Comparison of ENCODE assay signal across 13 cellular contexts in genomic region chr2:237431372-237431771, GRCh38. TPM values are rescaled to one million over a fixed set of nuclear protein-coding genes. Genes with fewer than 3 reads are reported as not detected.
DNase-seq lines count a peak whose midpoint lies in the region; ATAC-seq and TF ChIP-seq lines count a peak whose summit lies in the region.
"Had no signal": no experiment of that assay in that cellular context is flagged by ENCODE, and none has a peak within 500 bp of the region (broad histone marks: within the 10 kb centered on the region; RNA-seq: fewer than 3 reads in every experiment).

No MANE protein-coding gene starts in this region.

- no peaks in the 10 kb centered on the region for H3K36me3 Mint-ChIP-seq in CD8-positive, alpha-beta memory T cell

- no peaks in the 10 kb centered on the region for H3K9me3 Mint-ChIP-seq in CD8-positive, alpha-beta memory T cell

- no peaks in the 10 kb centered on the region for H3K27me3 ChIP-seq in CD8-positive, alpha-beta memory T cell (ENCODE audit: insufficient read depth, low read length, poor library complexity, severe bottlenecking)

- H3K4me1 Mint-ChIP-seq in CD8-positive, alpha-beta memory T cell: peaks cover 80 to 96% (median 92%) of the 10 kb centered on the region in 3 donors

- H3K27me3 Mint-ChIP-seq in CD8-positive, alpha-beta memory T cell: peaks cover 0 to 4% of the 10 kb centered on the region in 2 donors

- peak overlapping the region in 1 of 7 donors; percentile 7 for H3K4me3 Mint-ChIP-seq in CD8-positive, alpha-beta memory T cell

- peak overlapping the region; percentile 25 to 98 (median 95) for H3K27ac Mint-ChIP-seq in CD8-positive, alpha-beta memory T cell

- no peaks in the 10 kb centered on the region for H3K36me3 ChIP-seq in CD8-positive, alpha-beta memory T cell (ENCODE audit: insufficient read depth, low read length)

- H3K4me1 ChIP-seq in CD8-positive, alpha-beta memory T cell (ENCODE audit: insufficient read depth, low read length): peaks cover 80% of the 10 kb centered on the region
- H3K4me1 ChIP-seq: parathyroid adenoma had no signal

- ATAC-seq in HG03097 (IDR thresholded peaks at IDR 0.05; ENCODE audit: low FRiP score, unreplicated experiment) (no peak), GM18505 (IDR thresholded peaks at IDR 0.05; ENCODE audit: unreplicated experiment) (no peak), HG03565 (IDR thresholded peaks at IDR 0.05; ENCODE audit: unreplicated experiment) (no peak)
- ATAC-seq: left ventricle myocardium superior had no signal

- H3K9me3 ChIP-seq in CD8-positive, alpha-beta memory T cell (ENCODE audit: low read length): no peaks in the 10 kb centered on the region

- CTCF ChIA-PET in CD8-positive, alpha-beta memory T cell (lab: Charles Lee): interaction anchor here (7.4 kb wide), 1 partner anchor 10 kb away, joined by 81 read pairs; no protein-coding TSS in a partner anchor

- TF ChIP-seq POLR2A in GM18505 (IDR thresholded peaks at IDR 0.05; ENCODE audit: borderline replicate concordance, extremely low read depth, insufficient read depth, insufficient read length): no peak

- no peak overlapping the region for H3K27ac ChIP-seq in CD8-positive, alpha-beta memory T cell (ENCODE audit: low read depth, low read length)
- H3K27ac ChIP-seq: parathyroid adenoma had no signal

- no peak for DNase-seq in CD8-positive, alpha-beta memory T cell
- DNase-seq in HS-5 (ENCODE audit: low read depth) (peak; percentile 84), amniotic epithelial cell (ENCODE audit: low read depth) (peak; percentile 65), myocyte (ENCODE audit: low read depth) (peak; percentile 46), cerebellum (ENCODE audit: low spot score) (no peak)
- DNase-seq: glutamatergic neuron, left ventricle myocardium superior, NCI-H69, substantia nigra had no signal

- POLR2A ChIA-PET in CD8-positive, alpha-beta memory T cell (lab: Charles Lee): no interaction called here

- H3K4me3 ChIP-seq in CD8-positive, alpha-beta memory T cell (ENCODE audit: low read length): no peak overlapping the region

RNA-seq across cellular contexts. Expression of gene COL6A3, which starts 17.4 kb away (rescaled TPM):
- 1 to 10 TPM; 7.0 to 9.5 TPM for total RNA-seq in CD8-positive, alpha-beta memory T cell
- 0.56 TPM for polyA plus RNA-seq in CD8-positive, alpha-beta memory T cell
- 9.0 and 9.1 TPM in 2 replicates for total RNA-seq in myocyte
- 60.9 TPM for polyA plus RNA-seq in myocyte (2012)
- 59.6 TPM for total RNA-seq in cerebellum

RNA-seq across cellular contexts. Expression of gene MLPH, which starts 55.7 kb away (rescaled TPM):
- not detected for total RNA-seq in CD8-positive, alpha-beta memory T cell
- polyA plus RNA-seq in CD8-positive, alpha-beta memory T cell: not detected
- total RNA-seq in myocyte: 47.0 and 51.0 TPM in 2 replicates
- polyA plus RNA-seq in myocyte (2012): 121 TPM
- total RNA-seq in cerebellum: 1.2 TPM

Comparison
In these comparisons a context has a peak if more than half of its experiments do, and no peak if none do; other contexts are left out.
1. DNase-seq: peak in HS-5 (single experiment), amniotic epithelial cell (single experiment) and myocyte (single experiment); none in CD8-positive, alpha-beta memory T cell (0 of 5) and cerebellum (single experiment).
2. RNA of gene MLPH, which starts 55.7 kb away (total RNA-seq): 47.0 to 51.0 TPM in myocyte; 1.2 TPM in cerebellum (single experiment) and not detected in CD8-positive, alpha-beta memory T cell; every median in the first group is over 10 times any median in the second.